ENCODE assay signal across 11 cellular contexts in genomic region chr10:113273877-113274829, GRCh38.
DNase-seq lines count a peak whose midpoint lies in the region; TF ChIP-seq lines count a peak whose summit lies in the region.
"Had no signal": no experiment of that assay in that cellular context is flagged by ENCODE, and none has a peak within 500 bp of the region (broad histone marks: within the 10 kb centered on the region; RNA-seq: fewer than 3 reads in every experiment).

No MANE protein-coding gene starts in this region.

- intact Hi-C loops in posterior vena cava (cut with DNase I) = no loop called here

- no peak overlapping the region for H3K4me3 ChIP-seq in AG10803 (ENCODE audit: low read length)
- no peak overlapping the region for H3K4me3 ChIP-seq in foreskin fibroblast (ENCODE audit: low read depth in 1 of 2, low read length in 2 of 2)
- H3K4me3 ChIP-seq: A549, SJSA1 had no signal

- no peaks in the 10 kb centered on the region for H3K27me3 Mint-ChIP-seq in osteocyte (ENCODE audit: unreplicated experiment)
- H3K27me3 Mint-ChIP-seq in activated T-cell treated with anti-CD3 and anti-CD28 coated beads, Interleukin-2, amount 50 U/mL, for 24 hours = peaks cover 12% of the 10 kb centered on the region

- H3K9me3 Mint-ChIP-seq in osteocyte (ENCODE audit: unreplicated experiment) = peaks cover 12% of the 10 kb centered on the region
- H3K9me3 Mint-ChIP-seq in activated T-cell treated with anti-CD3 and anti-CD28 coated beads, Interleukin-2, amount 50 U/mL, for 24 hours = peaks cover 20% of the 10 kb centered on the region

- peak overlapping the region; percentile 52 for H3K4me3 Mint-ChIP-seq in osteocyte (ENCODE audit: unreplicated experiment)
- no peak overlapping the region for H3K4me3 Mint-ChIP-seq in activated T-cell treated with anti-CD3 and anti-CD28 coated beads, Interleukin-2, amount 50 U/mL, for 24 hours

- H3K4me1 Mint-ChIP-seq in osteocyte (ENCODE audit: unreplicated experiment) = peaks cover 57% of the 10 kb centered on the region
- H3K4me1 Mint-ChIP-seq in activated T-cell treated with anti-CD3 and anti-CD28 coated beads, Interleukin-2, amount 50 U/mL, for 24 hours (ENCODE audit: low read depth) = no peaks in the 10 kb centered on the region

- DNase-seq in AG10803 (ENCODE audit: low read depth) = peak; percentile 85
- DNase-seq in SK-N-DZ (ENCODE audit: low spot score) = peak; percentile 24
- DNase-seq in foreskin fibroblast = peak; percentile 21 to 70
- DNase-seq in osteocyte (ENCODE audit: extremely low spot score, unreplicated experiment) = peak; percentile 92
- no peak for DNase-seq in posterior vena cava (ENCODE audit: low spot score)
- no peak for DNase-seq in NCI-H187 treated with DMSO at 0.1 percent for 48 hours (lab: John Stamatoyannopoulos, UW)
- DNase-seq in activated T-cell treated with anti-CD3 and anti-CD28 coated beads, Interleukin-2, amount 50 U/mL, for 24 hours = no peak
- no peak for DNase-seq in NCI-H1105 (lab: John Stamatoyannopoulos, UW)
- DNase-seq: activated effector memory CD4-positive, alpha-beta T cell treated with Interleukin-2 at 50 U/mL for 16 hours had no signal

- peak; percentile 10; the same call in 1 of the 2 replicates for TF ChIP-seq CTCF in AG10803 (conservative IDR thresholded peaks at IDR 0.05; ENCODE audit: low read length)
- TF ChIP-seq CTCF in foreskin fibroblast (IDR thresholded peaks at IDR 0.05; ENCODE audit: low read depth, low read length) = no peak
- peak; percentile 44 for TF ChIP-seq CTCF in osteocyte (IDR thresholded peaks at IDR 0.05)

- peak overlapping the region; percentile 93 for H3K27ac Mint-ChIP-seq in osteocyte (ENCODE audit: unreplicated experiment)
- H3K27ac Mint-ChIP-seq in activated T-cell treated with anti-CD3 and anti-CD28 coated beads, Interleukin-2, amount 50 U/mL, for 24 hours = no peak overlapping the region

- peaks cover 12% of the 10 kb centered on the region for H3K36me3 Mint-ChIP-seq in osteocyte (ENCODE audit: unreplicated experiment)
- no peaks in the 10 kb centered on the region for H3K36me3 Mint-ChIP-seq in activated T-cell treated with anti-CD3 and anti-CD28 coated beads, Interleukin-2, amount 50 U/mL, for 24 hours (ENCODE audit: low read depth)

Comparison
In these comparisons a context has a peak if more than half of its experiments do, and no peak if none do; other contexts are left out.
1. DNase-seq: peak in AG10803 (single experiment), SK-N-DZ (single experiment), foreskin fibroblast (2 of 2) and osteocyte (single experiment); none in posterior vena cava (single experiment), NCI-H187 treated with DMSO at 0.1 percent for 48 hours (single experiment), activated T-cell treated with anti-CD3 and anti-CD28 coated beads, Interleukin-2, amount 50 U/mL, for 24 hours (single experiment) and NCI-H1105 (single experiment).